Comparison of ENCODE assay signal across 1 cellular context in the genomic region with DNA sequence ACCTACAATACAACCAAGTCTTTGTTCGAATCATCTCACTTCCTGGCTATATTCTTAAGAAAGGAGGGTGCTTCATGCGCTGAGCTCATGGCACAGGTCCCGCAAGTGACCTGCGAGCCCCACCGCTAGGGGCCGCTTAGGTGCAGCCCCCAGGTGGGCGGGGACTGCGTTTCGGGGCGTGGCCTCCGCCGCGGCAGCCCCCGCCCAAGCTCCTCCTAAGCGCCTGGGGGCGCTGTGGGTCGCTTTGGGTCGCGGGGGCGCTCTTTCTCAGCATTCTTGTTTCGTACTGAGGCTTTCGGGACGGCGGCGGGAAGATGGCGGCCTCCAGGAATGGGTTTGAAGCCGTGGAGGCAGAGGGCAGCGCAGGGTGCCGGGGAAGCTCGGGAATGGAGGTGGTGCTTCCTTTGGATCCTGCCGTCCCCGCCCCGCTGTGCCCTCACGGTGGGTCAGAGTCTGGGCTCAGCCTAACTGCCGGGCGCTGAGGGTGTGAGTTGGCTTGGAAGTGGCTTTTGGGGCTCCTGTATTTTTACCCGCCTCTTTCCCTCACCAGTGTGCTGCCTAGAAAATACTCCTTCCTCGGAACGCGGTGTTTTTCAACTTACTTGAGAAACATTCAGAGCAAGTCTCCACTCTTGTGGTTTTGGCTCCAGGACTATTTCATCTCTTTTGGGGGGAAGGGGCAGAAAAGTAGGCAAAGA.
TF ChIP-seq lines count a peak whose summit lies in the region.

A gene with protein sequence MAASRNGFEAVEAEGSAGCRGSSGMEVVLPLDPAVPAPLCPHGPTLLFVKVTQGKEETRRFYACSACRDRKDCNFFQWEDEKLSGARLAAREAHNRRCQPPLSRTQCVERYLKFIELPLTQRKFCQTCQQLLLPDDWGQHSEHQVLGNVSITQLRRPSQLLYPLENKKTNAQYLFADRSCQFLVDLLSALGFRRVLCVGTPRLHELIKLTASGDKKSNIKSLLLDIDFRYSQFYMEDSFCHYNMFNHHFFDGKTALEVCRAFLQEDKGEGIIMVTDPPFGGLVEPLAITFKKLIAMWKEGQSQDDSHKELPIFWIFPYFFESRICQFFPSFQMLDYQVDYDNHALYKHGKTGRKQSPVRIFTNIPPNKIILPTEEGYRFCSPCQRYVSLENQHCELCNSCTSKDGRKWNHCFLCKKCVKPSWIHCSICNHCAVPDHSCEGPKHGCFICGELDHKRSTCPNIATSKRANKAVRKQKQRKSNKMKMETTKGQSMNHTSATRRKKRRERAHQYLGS (plus strand): TSS at position 279 of the 698 bp plus-strand sequence. CDS start 36 bp downstream, at position 315.

TF ChIP-seq in HEK293, 187 proteins besides CTCF, POLR2A, EP300 and RAD21 (continued from another document and continues in another):
- TF ChIP-seq, protein P1, sequence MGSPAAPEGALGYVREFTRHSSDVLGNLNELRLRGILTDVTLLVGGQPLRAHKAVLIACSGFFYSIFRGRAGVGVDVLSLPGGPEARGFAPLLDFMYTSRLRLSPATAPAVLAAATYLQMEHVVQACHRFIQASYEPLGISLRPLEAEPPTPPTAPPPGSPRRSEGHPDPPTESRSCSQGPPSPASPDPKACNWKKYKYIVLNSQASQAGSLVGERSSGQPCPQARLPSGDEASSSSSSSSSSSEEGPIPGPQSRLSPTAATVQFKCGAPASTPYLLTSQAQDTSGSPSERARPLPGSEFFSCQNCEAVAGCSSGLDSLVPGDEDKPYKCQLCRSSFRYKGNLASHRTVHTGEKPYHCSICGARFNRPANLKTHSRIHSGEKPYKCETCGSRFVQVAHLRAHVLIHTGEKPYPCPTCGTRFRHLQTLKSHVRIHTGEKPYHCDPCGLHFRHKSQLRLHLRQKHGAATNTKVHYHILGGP (tag by site-specific recombination; IDR thresholded peaks at IDR 0.05) = peak; percentile 31; the same call in 1 of the 2 replicates
- no peak for TF ChIP-seq ZSCAN16 (tag by site-specific recombination; IDR thresholded peaks at IDR 0.05)
- TF ChIP-seq, protein P2, sequence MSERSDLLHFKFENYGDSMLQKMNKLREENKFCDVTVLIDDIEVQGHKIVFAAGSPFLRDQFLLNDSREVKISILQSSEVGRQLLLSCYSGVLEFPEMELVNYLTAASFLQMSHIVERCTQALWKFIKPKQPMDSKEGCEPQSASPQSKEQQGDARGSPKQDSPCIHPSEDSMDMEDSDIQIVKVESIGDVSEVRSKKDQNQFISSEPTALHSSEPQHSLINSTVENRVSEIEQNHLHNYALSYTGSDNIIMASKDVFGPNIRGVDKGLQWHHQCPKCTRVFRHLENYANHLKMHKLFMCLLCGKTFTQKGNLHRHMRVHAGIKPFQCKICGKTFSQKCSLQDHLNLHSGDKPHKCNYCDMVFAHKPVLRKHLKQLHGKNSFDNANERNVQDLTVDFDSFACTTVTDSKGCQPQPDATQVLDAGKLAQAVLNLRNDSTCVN (tag by site-specific recombination; optimal IDR thresholded peaks at IDR 0.05) = peak; percentile 33
- no peak for TF ChIP-seq ZNF133 (tag by site-specific recombination; IDR thresholded peaks at IDR 0.05)
- TF ChIP-seq ZNF510 (tag by site-specific recombination; IDR thresholded peaks at IDR 0.05; ENCODE audit: insufficient replicate concordance) = no peak
- TF ChIP-seq YY2 (tag by site-specific recombination; IDR thresholded peaks at IDR 0.05) = peak; percentile 97
- TF ChIP-seq ZNF629 (tag by site-specific recombination; IDR thresholded peaks at IDR 0.05) = peak; percentile 79
- peak; percentile 48 for TF ChIP-seq SETDB1 (IDR thresholded peaks at IDR 0.05; ENCODE audit: insufficient read length, low read length)
- peak; percentile 82 for TF ChIP-seq SP7 (tag by site-specific recombination; IDR thresholded peaks at IDR 0.05)
- peak; percentile 54; the same call in 1 of the 2 replicates for TF ChIP-seq ZBTB21 (tag by site-specific recombination; IDR thresholded peaks at IDR 0.05)
- TF ChIP-seq, protein P3, sequence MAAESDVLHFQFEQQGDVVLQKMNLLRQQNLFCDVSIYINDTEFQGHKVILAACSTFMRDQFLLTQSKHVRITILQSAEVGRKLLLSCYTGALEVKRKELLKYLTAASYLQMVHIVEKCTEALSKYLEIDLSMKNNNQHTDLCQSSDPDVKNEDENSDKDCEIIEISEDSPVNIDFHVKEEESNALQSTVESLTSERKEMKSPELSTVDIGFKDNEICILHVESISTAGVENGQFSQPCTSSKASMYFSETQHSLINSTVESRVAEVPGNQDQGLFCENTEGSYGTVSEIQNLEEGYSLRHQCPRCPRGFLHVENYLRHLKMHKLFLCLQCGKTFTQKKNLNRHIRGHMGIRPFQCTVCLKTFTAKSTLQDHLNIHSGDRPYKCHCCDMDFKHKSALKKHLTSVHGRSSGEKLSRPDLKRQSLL (tag by site-specific recombination; IDR thresholded peaks at IDR 0.05) = peak; percentile 30; the same call in 1 of the 2 replicates
- TF ChIP-seq ZFP37 (tag by site-specific recombination; IDR thresholded peaks at IDR 0.05) = peak; percentile 57; the same call in 1 of the 2 replicates
- TF ChIP-seq ZNF600 (tag by site-specific recombination; IDR thresholded peaks at IDR 0.05) = peak; percentile 62; the same call in 1 of the 2 replicates
- TF ChIP-seq, protein P4, sequence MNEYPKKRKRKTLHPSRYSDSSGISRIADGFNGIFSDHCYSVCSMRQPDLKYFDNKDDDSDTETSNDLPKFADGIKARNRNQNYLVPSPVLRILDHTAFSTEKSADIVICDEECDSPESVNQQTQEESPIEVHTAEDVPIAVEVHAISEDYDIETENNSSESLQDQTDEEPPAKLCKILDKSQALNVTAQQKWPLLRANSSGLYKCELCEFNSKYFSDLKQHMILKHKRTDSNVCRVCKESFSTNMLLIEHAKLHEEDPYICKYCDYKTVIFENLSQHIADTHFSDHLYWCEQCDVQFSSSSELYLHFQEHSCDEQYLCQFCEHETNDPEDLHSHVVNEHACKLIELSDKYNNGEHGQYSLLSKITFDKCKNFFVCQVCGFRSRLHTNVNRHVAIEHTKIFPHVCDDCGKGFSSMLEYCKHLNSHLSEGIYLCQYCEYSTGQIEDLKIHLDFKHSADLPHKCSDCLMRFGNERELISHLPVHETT (tag by site-specific recombination; IDR thresholded peaks at IDR 0.05) = peak; percentile 97
- TF ChIP-seq, protein P5, sequence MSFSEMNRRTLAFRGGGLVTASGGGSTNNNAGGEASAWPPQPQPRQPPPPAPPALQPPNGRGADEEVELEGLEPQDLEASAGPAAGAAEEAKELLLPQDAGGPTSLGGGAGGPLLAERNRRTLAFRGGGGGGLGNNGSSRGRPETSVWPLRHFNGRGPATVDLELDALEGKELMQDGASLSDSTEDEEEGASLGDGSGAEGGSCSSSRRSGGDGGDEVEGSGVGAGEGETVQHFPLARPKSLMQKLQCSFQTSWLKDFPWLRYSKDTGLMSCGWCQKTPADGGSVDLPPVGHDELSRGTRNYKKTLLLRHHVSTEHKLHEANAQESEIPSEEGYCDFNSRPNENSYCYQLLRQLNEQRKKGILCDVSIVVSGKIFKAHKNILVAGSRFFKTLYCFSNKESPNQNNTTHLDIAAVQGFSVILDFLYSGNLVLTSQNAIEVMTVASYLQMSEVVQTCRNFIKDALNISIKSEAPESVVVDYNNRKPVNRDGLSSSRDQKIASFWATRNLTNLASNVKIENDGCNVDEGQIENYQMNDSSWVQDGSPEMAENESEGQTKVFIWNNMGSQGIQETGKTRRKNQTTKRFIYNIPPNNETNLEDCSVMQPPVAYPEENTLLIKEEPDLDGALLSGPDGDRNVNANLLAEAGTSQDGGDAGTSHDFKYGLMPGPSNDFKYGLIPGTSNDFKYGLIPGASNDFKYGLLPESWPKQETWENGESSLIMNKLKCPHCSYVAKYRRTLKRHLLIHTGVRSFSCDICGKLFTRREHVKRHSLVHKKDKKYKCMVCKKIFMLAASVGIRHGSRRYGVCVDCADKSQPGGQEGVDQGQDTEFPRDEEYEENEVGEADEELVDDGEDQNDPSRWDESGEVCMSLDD (tag by site-specific recombination; IDR thresholded peaks at IDR 0.05) = peak; percentile 56; the same call in 1 of the 2 replicates
- peak; percentile 69 for TF ChIP-seq KLF1 (tag by site-specific recombination; IDR thresholded peaks at IDR 0.05)
- peak; percentile 71 for TF ChIP-seq ZNF184 (tag by site-specific recombination; IDR thresholded peaks at IDR 0.05)
- TF ChIP-seq TRIM28 (IDR thresholded peaks at IDR 0.05; ENCODE audit: borderline replicate concordance, low read length) = peak; percentile 86
- no peak for TF ChIP-seq ZNF341 (tag by site-specific recombination; IDR thresholded peaks at IDR 0.05; ENCODE audit: low read depth)
- no peak for TF ChIP-seq ZNF302 (tag by site-specific recombination; IDR thresholded peaks at IDR 0.05; ENCODE audit: low read depth)
- TF ChIP-seq YY1 (tag by site-specific recombination; IDR thresholded peaks at IDR 0.05) = peak; percentile 97
- peak; percentile 65; the same call in 1 of the 2 replicates for TF ChIP-seq ZNF610 (tag by site-specific recombination; IDR thresholded peaks at IDR 0.05; ENCODE audit: borderline replicate concordance)
- TF ChIP-seq, protein P6, sequence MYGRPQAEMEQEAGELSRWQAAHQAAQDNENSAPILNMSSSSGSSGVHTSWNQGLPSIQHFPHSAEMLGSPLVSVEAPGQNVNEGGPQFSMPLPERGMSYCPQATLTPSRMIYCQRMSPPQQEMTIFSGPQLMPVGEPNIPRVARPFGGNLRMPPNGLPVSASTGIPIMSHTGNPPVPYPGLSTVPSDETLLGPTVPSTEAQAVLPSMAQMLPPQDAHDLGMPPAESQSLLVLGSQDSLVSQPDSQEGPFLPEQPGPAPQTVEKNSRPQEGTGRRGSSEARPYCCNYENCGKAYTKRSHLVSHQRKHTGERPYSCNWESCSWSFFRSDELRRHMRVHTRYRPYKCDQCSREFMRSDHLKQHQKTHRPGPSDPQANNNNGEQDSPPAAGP (tag by site-specific recombination; IDR thresholded peaks at IDR 0.05) = peak; percentile 78
- TF ChIP-seq, protein P7, sequence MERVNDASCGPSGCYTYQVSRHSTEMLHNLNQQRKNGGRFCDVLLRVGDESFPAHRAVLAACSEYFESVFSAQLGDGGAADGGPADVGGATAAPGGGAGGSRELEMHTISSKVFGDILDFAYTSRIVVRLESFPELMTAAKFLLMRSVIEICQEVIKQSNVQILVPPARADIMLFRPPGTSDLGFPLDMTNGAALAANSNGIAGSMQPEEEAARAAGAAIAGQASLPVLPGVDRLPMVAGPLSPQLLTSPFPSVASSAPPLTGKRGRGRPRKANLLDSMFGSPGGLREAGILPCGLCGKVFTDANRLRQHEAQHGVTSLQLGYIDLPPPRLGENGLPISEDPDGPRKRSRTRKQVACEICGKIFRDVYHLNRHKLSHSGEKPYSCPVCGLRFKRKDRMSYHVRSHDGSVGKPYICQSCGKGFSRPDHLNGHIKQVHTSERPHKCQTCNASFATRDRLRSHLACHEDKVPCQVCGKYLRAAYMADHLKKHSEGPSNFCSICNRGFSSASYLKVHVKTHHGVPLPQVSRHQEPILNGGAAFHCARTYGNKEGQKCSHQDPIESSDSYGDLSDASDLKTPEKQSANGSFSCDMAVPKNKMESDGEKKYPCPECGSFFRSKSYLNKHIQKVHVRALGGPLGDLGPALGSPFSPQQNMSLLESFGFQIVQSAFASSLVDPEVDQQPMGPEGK (tag by site-specific recombination; IDR thresholded peaks at IDR 0.05) = peak; percentile 88
- no peak for TF ChIP-seq ZNF777 (tag by site-specific recombination; IDR thresholded peaks at IDR 0.05; ENCODE audit: borderline replicate concordance)
- TF ChIP-seq, protein P8, sequence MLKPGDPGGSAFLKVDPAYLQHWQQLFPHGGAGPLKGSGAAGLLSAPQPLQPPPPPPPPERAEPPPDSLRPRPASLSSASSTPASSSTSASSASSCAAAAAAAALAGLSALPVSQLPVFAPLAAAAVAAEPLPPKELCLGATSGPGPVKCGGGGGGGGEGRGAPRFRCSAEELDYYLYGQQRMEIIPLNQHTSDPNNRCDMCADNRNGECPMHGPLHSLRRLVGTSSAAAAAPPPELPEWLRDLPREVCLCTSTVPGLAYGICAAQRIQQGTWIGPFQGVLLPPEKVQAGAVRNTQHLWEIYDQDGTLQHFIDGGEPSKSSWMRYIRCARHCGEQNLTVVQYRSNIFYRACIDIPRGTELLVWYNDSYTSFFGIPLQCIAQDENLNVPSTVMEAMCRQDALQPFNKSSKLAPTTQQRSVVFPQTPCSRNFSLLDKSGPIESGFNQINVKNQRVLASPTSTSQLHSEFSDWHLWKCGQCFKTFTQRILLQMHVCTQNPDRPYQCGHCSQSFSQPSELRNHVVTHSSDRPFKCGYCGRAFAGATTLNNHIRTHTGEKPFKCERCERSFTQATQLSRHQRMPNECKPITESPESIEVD (tag by site-specific recombination; IDR thresholded peaks at IDR 0.05) = no peak
- TF ChIP-seq ZNF394 (tag by site-specific recombination; IDR thresholded peaks at IDR 0.05; ENCODE audit: borderline replicate concordance) = peak; percentile 82
- TF ChIP-seq ZNF324 (tag by site-specific recombination; IDR thresholded peaks at IDR 0.05) = peak; percentile 87
- no peak for TF ChIP-seq TCF7L2 (IDR thresholded peaks at IDR 0.05; ENCODE audit: borderline replicate concordance, low read depth, low read length)
- TF ChIP-seq ZNF561 (tag by site-specific recombination; IDR thresholded peaks at IDR 0.05; ENCODE audit: borderline replicate concordance) = peak; percentile 76
- TF ChIP-seq, protein P9, sequence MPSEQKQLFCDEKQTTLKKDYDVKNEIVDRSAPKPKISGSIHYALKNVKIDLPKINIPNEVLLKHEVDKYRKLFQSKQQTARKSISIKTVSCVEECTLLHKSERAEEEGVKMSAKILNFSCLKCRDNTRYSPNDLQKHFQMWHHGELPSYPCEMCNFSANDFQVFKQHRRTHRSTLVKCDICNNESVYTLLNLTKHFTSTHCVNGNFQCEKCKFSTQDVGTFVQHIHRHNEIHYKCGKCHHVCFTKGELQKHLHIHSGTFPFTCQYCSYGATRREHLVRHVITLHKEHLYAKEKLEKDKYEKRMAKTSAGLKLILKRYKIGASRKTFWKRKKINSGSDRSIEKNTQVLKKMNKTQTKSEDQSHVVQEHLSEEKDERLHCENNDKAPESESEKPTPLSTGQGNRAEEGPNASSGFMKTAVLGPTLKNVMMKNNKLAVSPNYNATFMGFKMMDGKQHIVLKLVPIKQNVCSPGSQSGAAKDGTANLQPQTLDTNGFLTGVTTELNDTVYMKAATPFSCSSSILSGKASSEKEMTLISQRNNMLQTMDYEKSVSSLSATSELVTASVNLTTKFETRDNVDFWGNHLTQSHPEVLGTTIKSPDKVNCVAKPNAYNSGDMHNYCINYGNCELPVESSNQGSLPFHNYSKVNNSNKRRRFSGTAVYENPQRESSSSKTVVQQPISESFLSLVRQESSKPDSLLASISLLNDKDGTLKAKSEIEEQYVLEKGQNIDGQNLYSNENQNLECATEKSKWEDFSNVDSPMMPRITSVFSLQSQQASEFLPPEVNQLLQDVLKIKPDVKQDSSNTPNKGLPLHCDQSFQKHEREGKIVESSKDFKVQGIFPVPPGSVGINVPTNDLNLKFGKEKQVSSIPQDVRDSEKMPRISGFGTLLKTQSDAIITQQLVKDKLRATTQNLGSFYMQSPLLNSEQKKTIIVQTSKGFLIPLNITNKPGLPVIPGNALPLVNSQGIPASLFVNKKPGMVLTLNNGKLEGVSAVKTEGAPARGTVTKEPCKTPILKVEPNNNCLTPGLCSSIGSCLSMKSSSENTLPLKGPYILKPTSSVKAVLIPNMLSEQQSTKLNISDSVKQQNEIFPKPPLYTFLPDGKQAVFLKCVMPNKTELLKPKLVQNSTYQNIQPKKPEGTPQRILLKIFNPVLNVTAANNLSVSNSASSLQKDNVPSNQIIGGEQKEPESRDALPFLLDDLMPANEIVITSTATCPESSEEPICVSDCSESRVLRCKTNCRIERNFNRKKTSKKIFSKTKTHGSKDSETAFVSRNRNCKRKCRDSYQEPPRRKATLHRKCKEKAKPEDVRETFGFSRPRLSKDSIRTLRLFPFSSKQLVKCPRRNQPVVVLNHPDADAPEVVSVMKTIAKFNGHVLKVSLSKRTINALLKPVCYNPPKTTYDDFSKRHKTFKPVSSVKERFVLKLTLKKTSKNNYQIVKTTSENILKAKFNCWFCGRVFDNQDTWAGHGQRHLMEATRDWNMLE (tag by site-specific recombination; conservative IDR thresholded peaks at IDR 0.05; ENCODE audit: low read depth) = peak; percentile 66
- peak; percentile 94 for TF ChIP-seq SP3 (tag by site-specific recombination; IDR thresholded peaks at IDR 0.05)
